ENCODE assay signal across 13 cellular contexts in genomic region chr15:96261575-96262034, GRCh38.
DNase-seq lines count a peak whose midpoint lies in the region; ATAC-seq, FAIRE-seq and TF ChIP-seq lines count a peak whose summit lies in the region.
"Had no signal": no experiment of that assay in that cellular context is flagged by ENCODE, and none has a peak within 500 bp of the region (broad histone marks: within the 10 kb centered on the region; RNA-seq: fewer than 3 reads in every experiment).

No MANE protein-coding gene starts in this region.

- FAIRE-seq in kidney (lab: Jason Lieb, UNC), result peak; percentile 53

- peaks cover 55% of the 10 kb centered on the region for H3K36me3 Mint-ChIP-seq in nephron progenitor cell (ENCODE audit: low read depth)
- H3K36me3 Mint-ChIP-seq in activated T-helper 1 cell treated with anti-CD3 and anti-CD28 coated beads, Interleukin-12 subunit alpha, Interleukin-12 subunit beta, Interleukin-2, Interleukin-4 antibody, amounts not matched to agents 30 ng/mL and 10 ng/mL and 1 ng/mL, durations not matched to agents 14 hours and 24 hours and 36 hours (ENCODE audit: low read depth), result no peaks in the 10 kb centered on the region
- H3K36me3 Mint-ChIP-seq: T-cell had no signal

- intact Hi-C loops in kidney (cut with DNase I), result no loop called here
- intact Hi-C loops in activated T-helper 1 cell treated with anti-CD3 and anti-CD28 coated beads, Interleukin-12 subunit alpha, Interleukin-12 subunit beta, Interleukin-2, Interleukin-4 antibody, amounts not matched to agents 30 ng/mL and 10 ng/mL and 1 ng/mL, durations not matched to agents 14 hours and 24 hours and 36 hours (cut with micrococcal nuclease), result no loop called here

- no peaks in the 10 kb centered on the region for H3K36me3 ChIP-seq in kidney (ENCODE audit: control insufficient read depth in 1 of 2, insufficient read depth in 2 of 2, low read length in 2 of 2)

- in situ Hi-C loops in G401 (cut with HindIII; ENCODE audit: low sequenced_read_pairs), result no loop called here

- H3K4me3 ChIP-seq in kidney (ENCODE audit: low read length in 2 of 2), result no peak overlapping the region
- H3K4me3 ChIP-seq: psoas muscle had no signal

- H3K9ac ChIP-seq in kidney (ENCODE audit: low read length in 2 of 2), result peak overlapping the region in 1 of 2 donors; percentile 47

- no peaks in the 10 kb centered on the region for H3K27me3 Mint-ChIP-seq in nephron progenitor cell (ENCODE audit: low read depth, poor library complexity)
- H3K27me3 Mint-ChIP-seq in activated T-helper 1 cell treated with anti-CD3 and anti-CD28 coated beads, Interleukin-12 subunit alpha, Interleukin-12 subunit beta, Interleukin-2, Interleukin-4 antibody, amounts not matched to agents 30 ng/mL and 10 ng/mL and 1 ng/mL, durations not matched to agents 14 hours and 24 hours and 36 hours (ENCODE audit: insufficient read depth), result no peaks in the 10 kb centered on the region

- peak overlapping the region; percentile 64 to 91 for H3K27ac ChIP-seq in kidney (ENCODE audit: low read depth in 2 of 2, low read length in 2 of 2)
- H3K27ac ChIP-seq: psoas muscle had no signal

- TF ChIP-seq CTCF in kidney (IDR thresholded peaks at IDR 0.05; ENCODE audit: borderline replicate concordance, extremely low read depth, insufficient read depth) (no peak), nephron progenitor cell (IDR thresholded peaks at IDR 0.05) (no peak)

- no peak for DNase-seq in kidney
- no peak for DNase-seq in nephron progenitor cell
- no peak for DNase-seq in G401 (ENCODE audit: low spot score)
- no peak for DNase-seq in T1000 (lab: John Stamatoyannopoulos, UW)
- no peak for DNase-seq in activated T-helper 1 cell treated with anti-CD3 and anti-CD28 coated beads, Interleukin-12 subunit alpha, Interleukin-12 subunit beta, Interleukin-2, Interleukin-4 antibody, amounts not matched to agents 30 ng/mL and 10 ng/mL and 1 ng/mL, durations not matched to agents 14 hours and 24 hours and 36 hours (ENCODE audit: low spot score)
- DNase-seq: islet precursor cell, psoas muscle, T-cell had no signal

- no peaks in the 10 kb centered on the region for H3K9me3 ChIP-seq in kidney (ENCODE audit: control insufficient read depth in 1 of 2, low read length in 2 of 2)
- H3K9me3 ChIP-seq: psoas muscle had no signal

- H3K9me3 Mint-ChIP-seq in nephron progenitor cell, result no peaks in the 10 kb centered on the region
- H3K9me3 Mint-ChIP-seq in activated T-helper 1 cell treated with anti-CD3 and anti-CD28 coated beads, Interleukin-12 subunit alpha, Interleukin-12 subunit beta, Interleukin-2, Interleukin-4 antibody, amounts not matched to agents 30 ng/mL and 10 ng/mL and 1 ng/mL, durations not matched to agents 14 hours and 24 hours and 36 hours, result no peaks in the 10 kb centered on the region

- peaks cover 18 to 44% of the 10 kb centered on the region in 2 donors for H3K4me1 ChIP-seq in kidney (ENCODE audit: control insufficient read depth in 1 of 2, insufficient read depth in 1 of 2, low read depth in 1 of 2, low read length in 2 of 2)
- H3K4me1 ChIP-seq: psoas muscle had no signal

- H3K4me3 Mint-ChIP-seq in nephron progenitor cell, result no peak overlapping the region
- no peak overlapping the region for H3K4me3 Mint-ChIP-seq in activated T-helper 1 cell treated with anti-CD3 and anti-CD28 coated beads, Interleukin-12 subunit alpha, Interleukin-12 subunit beta, Interleukin-2, Interleukin-4 antibody, amounts not matched to agents 30 ng/mL and 10 ng/mL and 1 ng/mL, durations not matched to agents 14 hours and 24 hours and 36 hours
- H3K4me3 Mint-ChIP-seq: T-cell had no signal

- H3K27ac Mint-ChIP-seq in nephron progenitor cell, result no peak overlapping the region
- no peak overlapping the region for H3K27ac Mint-ChIP-seq in activated T-helper 1 cell treated with anti-CD3 and anti-CD28 coated beads, Interleukin-12 subunit alpha, Interleukin-12 subunit beta, Interleukin-2, Interleukin-4 antibody, amounts not matched to agents 30 ng/mL and 10 ng/mL and 1 ng/mL, durations not matched to agents 14 hours and 24 hours and 36 hours
- H3K27ac Mint-ChIP-seq: T-cell had no signal

- ATAC-seq in GM18502 (IDR thresholded peaks at IDR 0.05; ENCODE audit: poor library complexity, unreplicated experiment) (peak; percentile 78), GM21576 (IDR thresholded peaks at IDR 0.05; ENCODE audit: unreplicated experiment) (peak; percentile 66), HG03196 (IDR thresholded peaks at IDR 0.05; ENCODE audit: unreplicated experiment) (peak; percentile 87)
- ATAC-seq: esophagus mucosa, HCT116, psoas muscle, T-cell had no signal

- H3K4me1 Mint-ChIP-seq in nephron progenitor cell, result peaks cover 47% of the 10 kb centered on the region
- no peaks in the 10 kb centered on the region for H3K4me1 Mint-ChIP-seq in activated T-helper 1 cell treated with anti-CD3 and anti-CD28 coated beads, Interleukin-12 subunit alpha, Interleukin-12 subunit beta, Interleukin-2, Interleukin-4 antibody, amounts not matched to agents 30 ng/mL and 10 ng/mL and 1 ng/mL, durations not matched to agents 14 hours and 24 hours and 36 hours (ENCODE audit: low read depth)
- H3K4me1 Mint-ChIP-seq: T-cell had no signal
